17 cellular contexts compared by ENCODE assay signal in genomic region chr22:32353292-32353691, GRCh38. TPM values are rescaled to one million over a fixed set of nuclear protein-coding genes. Genes with fewer than 3 reads are reported as not detected.
A peak's percentile ranks its signal among the peaks of the same experiment; 100 is the strongest.
DNase-seq lines count a peak whose midpoint lies in the region; ATAC-seq and TF ChIP-seq lines count a peak whose summit lies in the region.
"Had no signal": no experiment of that assay in that cellular context is flagged by ENCODE, and none has a peak within 500 bp of the region (broad histone marks: within the 10 kb centered on the region; RNA-seq: fewer than 3 reads in every experiment).

No MANE protein-coding gene starts in this region.

- H3K79me2 ChIP-seq in GM23338 (replicated peaks; ENCODE audit: insufficient read depth) = no peaks in the 10 kb centered on the region

- intact Hi-C loops in testis (cut with DNase I; ENCODE audit: low total_unique reads) (no loop called here), upper lobe of right lung (cut with DNase I) (no loop called here)

- ATAC-seq in GM23338 (peak; percentile 32; the same call in 2 of the 3 replicates), RWPE2 (ENCODE audit: low read depth) (no peak), HG02571 (IDR thresholded peaks at IDR 0.05; ENCODE audit: unreplicated experiment) (no peak), upper lobe of right lung (no peak)
- ATAC-seq: CD8-positive, alpha-beta T cell had no signal

- H3K9me3 ChIP-seq in RWPE2 (ENCODE audit: severe bottlenecking) (no peaks in the 10 kb centered on the region), testis (no peaks in the 10 kb centered on the region), upper lobe of right lung (no peaks in the 10 kb centered on the region)

- H3K4me2 ChIP-seq in GM23338 = no peak overlapping the region

- H3K4me1 ChIP-seq in GM23338 (ENCODE audit: insufficient read depth) (no peaks in the 10 kb centered on the region), RWPE2 (ENCODE audit: insufficient read depth, poor library complexity, severe bottlenecking) (no peaks in the 10 kb centered on the region), testis (no peaks in the 10 kb centered on the region), upper lobe of right lung (no peaks in the 10 kb centered on the region)

- H3F3A ChIP-seq in GM23338 (replicated peaks; ENCODE audit: low read depth) = no peaks in the 10 kb centered on the region

- H3K27me3 ChIP-seq in GM23338 (ENCODE audit: insufficient read depth) (no peaks in the 10 kb centered on the region), RWPE2 (ENCODE audit: insufficient read depth, poor library complexity, severe bottlenecking) (no peaks in the 10 kb centered on the region), testis (no peaks in the 10 kb centered on the region), upper lobe of right lung (no peaks in the 10 kb centered on the region)

- H3K27ac ChIP-seq in GM23338 (ENCODE audit: low read depth) = no peak overlapping the region
- H3K27ac ChIP-seq in RWPE2 (ENCODE audit: poor library complexity, severe bottlenecking) = no peak overlapping the region
- H3K27ac ChIP-seq in testis = no peak overlapping the region
- H3K27ac ChIP-seq in upper lobe of right lung = no peak overlapping the region
- H3K27ac ChIP-seq: HL-60 had no signal

- no peaks in the 10 kb centered on the region for H4K20me1 ChIP-seq in GM23338 (replicated peaks; ENCODE audit: insufficient read depth)

- no peaks in the 10 kb centered on the region for H3K9me2 ChIP-seq in GM23338 (ENCODE audit: insufficient read depth)

- peaks cover 3% of the 10 kb centered on the region; the same call in 2 of the 3 replicates for H3K9me3 Mint-ChIP-seq in GM23338
- H3K9me3 Mint-ChIP-seq: CD8-positive, alpha-beta T cell had no signal

- peaks cover 18% of the 10 kb centered on the region for H3K4me1 Mint-ChIP-seq in GM23338
- H3K4me1 Mint-ChIP-seq: CD14-positive monocyte had no signal

- TF ChIP-seq CTCF in GM23338 (conservative IDR thresholded peaks at IDR 0.05; ENCODE audit: low read depth in 2 of 2) = peak in 1 of 2 experiments; percentile 36; a peak in 2 of 4 replicates
- no peak for TF ChIP-seq CTCF in RWPE2 (IDR thresholded peaks at IDR 0.05; ENCODE audit: poor library complexity, severe bottlenecking)
- no peak for TF ChIP-seq CTCF in testis (IDR thresholded peaks at IDR 0.05)
- TF ChIP-seq CTCF in upper lobe of right lung (IDR thresholded peaks at IDR 0.05) = no peak

- no peak overlapping the region for H3K4me3 ChIP-seq in GM23338
- H3K4me3 ChIP-seq in RWPE2 (ENCODE audit: severe bottlenecking) = peak overlapping the region; percentile 79
- peak overlapping the region; percentile 6 to 61 for H3K4me3 ChIP-seq in testis
- no peak overlapping the region for H3K4me3 ChIP-seq in upper lobe of right lung

- H3K27ac Mint-ChIP-seq in GM23338 = no peak overlapping the region
- H3K27ac Mint-ChIP-seq: CD14-positive monocyte; CD8-positive, alpha-beta T cell; HFFc6 had no signal

- DNase-seq in GM23338 (ENCODE audit: low spot score) (peak; percentile 50), RWPE2 (ENCODE audit: low spot score) (no peak), iPS-NIHi11 (ENCODE audit: low spot score) (peak; percentile 30), testis (no peak), upper lobe of right lung (no peak), kidney tubule cell (ENCODE audit: low spot score) (no peak)
- DNase-seq: CD8-positive, alpha-beta T cell; COR-L47; GOT3; HCEC 1CT; HFFc6; KBM-7 had no signal

- H2AFZ ChIP-seq in GM23338 = peak overlapping the region; percentile 74

- no peak for TF ChIP-seq POLR2A in testis (IDR thresholded peaks at IDR 0.05)

- WGBS in testis, 2 donors = 76 to 78% methylated on average over 12 to 28 of the region's 28 CpGs

- H3K36me3 Mint-ChIP-seq in GM23338 (ENCODE audit: low read depth) = peaks cover 4% of the 10 kb centered on the region
- H3K36me3 Mint-ChIP-seq: CD14-positive monocyte; CD8-positive, alpha-beta T cell had no signal

- H3K36me3 ChIP-seq in GM23338 (ENCODE audit: insufficient read depth) = no peaks in the 10 kb centered on the region
- H3K36me3 ChIP-seq in RWPE2 (ENCODE audit: low read depth) = peaks cover 32% of the 10 kb centered on the region
- H3K36me3 ChIP-seq in testis (ENCODE audit: low read depth, missing control alignments) = no peaks in the 10 kb centered on the region
- no peaks in the 10 kb centered on the region for H3K36me3 ChIP-seq in upper lobe of right lung

- H3K4me3 Mint-ChIP-seq in GM23338 = no peak overlapping the region
- H3K4me3 Mint-ChIP-seq: CD14-positive monocyte; CD8-positive, alpha-beta T cell; HFFc6 had no signal

- H3K27me3 Mint-ChIP-seq in GM23338 (ENCODE audit: insufficient read depth, low read depth, poor library complexity) = peaks cover 12% of the 10 kb centered on the region

TF ChIP-seq in GM23338, 12 proteins besides CTCF, POLR2A, EP300 and RAD21:
- TF ChIP-seq EZH2 (IDR thresholded peaks at IDR 0.05; ENCODE audit: low read depth, unreplicated experiment) = no peak
- no peak for TF ChIP-seq REST (IDR thresholded peaks at IDR 0.05; ENCODE audit: unreplicated experiment)

RNA-seq across cellular contexts. Expression of gene RFPL3, which starts 4.4 kb away (rescaled TPM):
- total RNA-seq in GM23338 (2014; rRNA removed; shearing (Covaris generic)) = not detected in 2 replicates
- polyA plus RNA-seq in GM23338 (2016; fragmentation: Nextera tagmentation; extraction: Ambion mirVana) = not detected in 2 replicates
- total RNA-seq in testis = 1 to 10 TPM; 2.6 to 3.6 TPM
- 4.1 TPM for polyA plus RNA-seq in testis (ENCODE audit: insufficient read depth, low read depth, low replicate concordance)
- not detected for total RNA-seq in upper lobe of right lung
- total RNA-seq: A673; CD8-positive, alpha-beta T cell; HFFc6 had no signal
- polyA plus RNA-seq: BJ, CD14-positive monocyte had no signal

RNA-seq across cellular contexts. Expression of gene RTCB, which starts 58.8 kb away (rescaled TPM):
- 99.0 and 106 TPM in 2 replicates for total RNA-seq in GM23338 (2014; rRNA removed; shearing (Covaris generic))
- 44.5 and 52.5 TPM in 2 replicates for polyA plus RNA-seq in GM23338 (2016; fragmentation: Nextera tagmentation; extraction: Ambion mirVana)
- 10 to 100 TPM; 62.1 to 68.0 TPM for total RNA-seq in testis
- 100 TPM for polyA plus RNA-seq in testis (ENCODE audit: insufficient read depth, low read depth, low replicate concordance)
- total RNA-seq in upper lobe of right lung = 61.1 TPM

Comparison
In these comparisons a context has a peak if more than half of its experiments do, and no peak if none do; other contexts are left out.
1. DNase-seq: peak in GM23338 (single experiment) and iPS-NIHi11 (single experiment); none in RWPE2 (single experiment), testis (single experiment), upper lobe of right lung (single experiment) and kidney tubule cell (single experiment).
2. H3K4me3 ChIP-seq: peak in RWPE2 (single experiment) and testis (2 of 2); none in GM23338 (single experiment) and upper lobe of right lung (single experiment).